In genomic region chr4:71229477-71230257, GRCh38 we compare ENCODE assay signal across 8 cellular contexts.
DNase-seq lines count a peak whose midpoint lies in the region; ATAC-seq and TF ChIP-seq lines count a peak whose summit lies in the region.

No MANE protein-coding gene starts in this region.

- ATAC-seq in naive thymus-derived CD4-positive, alpha-beta T cell: no peak

- H3K4me3 Mint-ChIP-seq in HFFc6: peak overlapping the region; percentile 69
- H3K4me3 Mint-ChIP-seq in naive thymus-derived CD4-positive, alpha-beta T cell: no peak overlapping the region
- H3K4me3 Mint-ChIP-seq in activated naive CD8-positive, alpha-beta T cell treated with anti-CD3 and anti-CD28 coated beads for 36 hours: no peak overlapping the region

- H2AFZ ChIP-seq in neural cell (ENCODE audit: low read depth, low read length): no peak overlapping the region

- peak; percentile 84 for TF ChIP-seq CTCF in HFFc6 (IDR thresholded peaks at IDR 0.05)
- peak; percentile 74 for TF ChIP-seq CTCF in RWPE1 (conservative IDR thresholded peaks at IDR 0.05; ENCODE audit: low read depth)
- peak in 5 of 6 experiments; percentile 54 to 68 (median 58) for TF ChIP-seq CTCF in esophagus squamous epithelium (IDR thresholded peaks at IDR 0.05)
- peak; percentile 87 for TF ChIP-seq CTCF in neural cell (IDR thresholded peaks at IDR 0.05; ENCODE audit: poor library complexity, severe bottlenecking)

- TF ChIP-seq RAD21 in neural cell (conservative IDR thresholded peaks at IDR 0.05): peak; percentile 89

- H3K4me3 ChIP-seq in esophagus squamous epithelium (no peak overlapping the region), neural cell (ENCODE audit: low read length) (no peak overlapping the region)
- H3K4me3 ChIP-seq in naive thymus-derived CD4-positive, alpha-beta T cell (ENCODE audit: low read length): no peak overlapping the region

- DNase-seq in ELF-1 (ENCODE audit: low read depth, low spot score) (peak; percentile 65), HFFc6 (peak; percentile 58), RWPE1 (ENCODE audit: low spot score) (peak; percentile 37), esophagus squamous epithelium (lab: John Stamatoyannopoulos, UW) (no peak)
- DNase-seq in naive thymus-derived CD4-positive, alpha-beta T cell: no peak
- DNase-seq in activated CD4-positive, alpha-beta T cell treated with anti-CD3 and anti-CD28 coated beads, Interleukin-2, amount 50 U/mL, for 1 hour: no peak
- DNase-seq in activated naive CD8-positive, alpha-beta T cell treated with anti-CD3 and anti-CD28 coated beads for 36 hours: no peak

- no peaks in the 10 kb centered on the region for H3K27me3 Mint-ChIP-seq in HFFc6 (ENCODE audit: insufficient read depth)
- H3K27me3 Mint-ChIP-seq in naive thymus-derived CD4-positive, alpha-beta T cell: peaks cover 6 to 21% (median 10%) of the 10 kb centered on the region in 5 donors
- no peaks in the 10 kb centered on the region for H3K27me3 Mint-ChIP-seq in activated naive CD8-positive, alpha-beta T cell treated with anti-CD3 and anti-CD28 coated beads for 36 hours

- H3K4me1 ChIP-seq in esophagus squamous epithelium: peaks cover 6 to 37% (median 8%) of the 10 kb centered on the region in 3 donors
- no peaks in the 10 kb centered on the region for H3K4me1 ChIP-seq in naive thymus-derived CD4-positive, alpha-beta T cell (ENCODE audit: control insufficient read depth in 2 of 2, insufficient read depth in 2 of 2, low read length in 2 of 2)

- no peaks in the 10 kb centered on the region for H3K79me2 ChIP-seq in neural cell (replicated peaks; ENCODE audit: insufficient read depth, low read length)

- H3F3A ChIP-seq in neural cell (ENCODE audit: insufficient read depth, low read length, poor library complexity, severe bottlenecking): no peaks in the 10 kb centered on the region

- 4 to 12% methylated on average over 9 of the region's 9 CpGs for WGBS in esophagus squamous epithelium, 2 donors

- no peaks in the 10 kb centered on the region for H4K20me1 ChIP-seq in neural cell (ENCODE audit: insufficient read depth)

- POLR2A ChIA-PET in RWPE1 (lab: Yijun Ruan, JAX; ENCODE audit: low non-redundant PET): no interaction called here
- POLR2A ChIA-PET in naive thymus-derived CD4-positive, alpha-beta T cell (lab: Charles Lee): no interaction called here

- peak overlapping the region; percentile 6 for H3K9ac ChIP-seq in neural cell (ENCODE audit: low read length)

- TF ChIP-seq POLR2A in esophagus squamous epithelium (IDR thresholded peaks at IDR 0.05): no peak

- H3K9me3 ChIP-seq in esophagus squamous epithelium: no peaks in the 10 kb centered on the region
- no peaks in the 10 kb centered on the region for H3K9me3 ChIP-seq in neural cell (ENCODE audit: low read length)
- no peaks in the 10 kb centered on the region for H3K9me3 ChIP-seq in naive thymus-derived CD4-positive, alpha-beta T cell (ENCODE audit: control insufficient read depth in 2 of 3, low read length in 3 of 3)

- H3K4me2 ChIP-seq in neural cell (ENCODE audit: low read length): no peak overlapping the region

- no peaks in the 10 kb centered on the region for H3K9me3 Mint-ChIP-seq in HFFc6
- H3K9me3 Mint-ChIP-seq in naive thymus-derived CD4-positive, alpha-beta T cell: no peaks in the 10 kb centered on the region
- H3K9me3 Mint-ChIP-seq in activated naive CD8-positive, alpha-beta T cell treated with anti-CD3 and anti-CD28 coated beads for 36 hours: no peaks in the 10 kb centered on the region

- TF ChIP-seq EP300 in neural cell (conservative IDR thresholded peaks at IDR 0.05; ENCODE audit: poor library complexity, severe bottlenecking): no peak

- CTCF ChIA-PET in RWPE1 (lab: Yijun Ruan, JAX): interaction anchor here (0.5 to 0.8 kb wide), 15 partner anchors 9 to 1088 kb away, joined by 3 to 6 read pairs (median 3); no protein-coding TSS in a partner anchor
- CTCF ChIA-PET in naive thymus-derived CD4-positive, alpha-beta T cell (lab: Charles Lee): no interaction called here

- H3K9me2 ChIP-seq in neural cell (ENCODE audit: insufficient read depth, low read length): no peaks in the 10 kb centered on the region

- H3K36me3 ChIP-seq in esophagus squamous epithelium (no peaks in the 10 kb centered on the region), neural cell (ENCODE audit: insufficient read depth, low read length) (no peaks in the 10 kb centered on the region)
- H3K36me3 ChIP-seq in naive thymus-derived CD4-positive, alpha-beta T cell (ENCODE audit: control insufficient read depth in 2 of 3, insufficient read depth in 3 of 3, low read length in 3 of 3): no peaks in the 10 kb centered on the region

- 0 out of 2 replicates have a peak, but pooled peaks cover under 1% of the 10 kb centered on the region for H3K36me3 Mint-ChIP-seq in HFFc6 (ENCODE audit: low read depth)
- no peaks in the 10 kb centered on the region for H3K36me3 Mint-ChIP-seq in naive thymus-derived CD4-positive, alpha-beta T cell
- H3K36me3 Mint-ChIP-seq in activated naive CD8-positive, alpha-beta T cell treated with anti-CD3 and anti-CD28 coated beads for 36 hours: no peaks in the 10 kb centered on the region

- H3K27me3 ChIP-seq in esophagus squamous epithelium (no peaks in the 10 kb centered on the region), neural cell (ENCODE audit: insufficient read depth, low read depth, low read length) (no peaks in the 10 kb centered on the region)
- H3K27me3 ChIP-seq in naive thymus-derived CD4-positive, alpha-beta T cell (ENCODE audit: control insufficient read depth in 2 of 2, insufficient read depth in 2 of 2, low read length in 2 of 2): no peaks in the 10 kb centered on the region

- intact Hi-C loops in esophagus squamous epithelium (cut with DNase I): no loop called here
- intact Hi-C loops in naive thymus-derived CD4-positive, alpha-beta T cell (cut with micrococcal nuclease): loop anchor here in 1 of 2 donors (1.0 kb wide), 1 partner anchor 484 kb away; no protein-coding TSS in a partner anchor

- peaks cover 66% of the 10 kb centered on the region for H3K4me1 Mint-ChIP-seq in HFFc6 (ENCODE audit: low read depth)
- no peaks in the 10 kb centered on the region for H3K4me1 Mint-ChIP-seq in naive thymus-derived CD4-positive, alpha-beta T cell
- H3K4me1 Mint-ChIP-seq in activated naive CD8-positive, alpha-beta T cell treated with anti-CD3 and anti-CD28 coated beads for 36 hours: no peaks in the 10 kb centered on the region

- peak overlapping the region; percentile 80 for H3K27ac Mint-ChIP-seq in HFFc6
- H3K27ac Mint-ChIP-seq in naive thymus-derived CD4-positive, alpha-beta T cell: no peak overlapping the region
- no peak overlapping the region for H3K27ac Mint-ChIP-seq in activated naive CD8-positive, alpha-beta T cell treated with anti-CD3 and anti-CD28 coated beads for 36 hours

- H3K27ac ChIP-seq in RWPE1 (no peak overlapping the region), esophagus squamous epithelium (peak overlapping the region in 2 of 4 donors; percentile 27 to 62), neural cell (ENCODE audit: low read length) (no peak overlapping the region)
- no peak overlapping the region for H3K27ac ChIP-seq in naive thymus-derived CD4-positive, alpha-beta T cell (ENCODE audit: low read depth, low read length)

TF ChIP-seq in neural cell, 6 proteins besides CTCF, POLR2A, EP300 and RAD21:
- no peak for TF ChIP-seq REST (IDR thresholded peaks at IDR 0.05; ENCODE audit: borderline replicate concordance)
- no peak for TF ChIP-seq MXI1 (conservative IDR thresholded peaks at IDR 0.05; ENCODE audit: poor library complexity, severe bottlenecking)
- TF ChIP-seq SMC3 (conservative IDR thresholded peaks at IDR 0.05; ENCODE audit: poor library complexity): peak; percentile 85

Comparison
In these comparisons a context has a peak if more than half of its experiments do, and no peak if none do; other contexts are left out.
1. DNase-seq: peak in ELF-1 (single experiment), HFFc6 (single experiment) and RWPE1 (single experiment); none in esophagus squamous epithelium (single experiment), naive thymus-derived CD4-positive, alpha-beta T cell (0 of 9), activated CD4-positive, alpha-beta T cell treated with anti-CD3 and anti-CD28 coated beads, Interleukin-2, amount 50 U/mL, for 1 hour (single experiment) and activated naive CD8-positive, alpha-beta T cell treated with anti-CD3 and anti-CD28 coated beads for 36 hours (single experiment).
2. Peak in every context shown above with its lines, with median percentiles within 50 percentile points of each other: CTCF ChIP-seq.